In the genomic region with DNA sequence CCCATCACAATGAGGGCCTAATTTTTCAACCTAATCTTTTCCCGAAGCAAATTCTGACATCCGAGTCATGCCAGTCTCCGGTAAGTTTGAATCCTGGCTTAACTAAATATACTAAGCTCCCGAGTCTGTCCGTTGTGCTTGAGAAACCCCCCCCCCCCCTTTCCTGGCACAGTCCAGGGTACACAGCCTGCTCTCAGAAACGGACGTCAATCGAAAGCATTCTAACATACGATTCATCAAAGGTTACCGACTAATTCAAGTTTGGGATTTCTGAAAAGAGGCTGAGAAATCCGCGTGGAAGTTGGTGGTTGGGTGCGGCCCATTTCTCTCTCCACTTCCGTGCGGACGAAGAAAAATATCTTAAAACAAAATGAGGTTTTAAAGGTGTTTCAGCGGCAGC, we compare ENCODE assay signal across 6 cellular contexts. TPM values are rescaled to one million over a fixed set of nuclear protein-coding genes. Genes with fewer than 3 reads are reported as not detected.
A peak's percentile ranks its signal among the peaks of the same experiment; 100 is the strongest.
DNase-seq lines count a peak whose midpoint lies in the region; TF ChIP-seq lines count a peak whose summit lies in the region.

No MANE protein-coding gene starts in this region.

- H3K4me3 ChIP-seq in HUES64 (ENCODE audit: low read length) (peak overlapping the region; percentile 95), parathyroid adenoma (ENCODE audit: low read depth, low read length) (peak overlapping the region; percentile 88)

- TF ChIP-seq CTCF in chondrocyte (IDR thresholded peaks at IDR 0.05) (no peak), parathyroid adenoma (IDR thresholded peaks at IDR 0.05) (no peak)

- peaks cover 1% of the 10 kb centered on the region for H3K36me3 Mint-ChIP-seq in chondrocyte (ENCODE audit: low read depth)

- peak overlapping the region; percentile 88 for H3K27ac Mint-ChIP-seq in chondrocyte (ENCODE audit: unreplicated experiment)

- peaks cover 20% of the 10 kb centered on the region for H3K79me2 ChIP-seq in parathyroid adenoma

- peak overlapping the region; percentile 90 for H3K4me3 Mint-ChIP-seq in chondrocyte (ENCODE audit: unreplicated experiment)

- DNase-seq in chondrocyte (ENCODE audit: low spot score) (no peak), amniotic stem cell (lab: John Stamatoyannopoulos, UW) (no peak), cerebellar nuclear complex (lab: John Stamatoyannopoulos, UW) (no peak), HK-2 (ENCODE audit: unreplicated experiment) (no peak)

- peaks cover 4% of the 10 kb centered on the region; the same call in 1 of the 2 replicates for H3K4me1 ChIP-seq in HUES64 (ENCODE audit: insufficient read depth, low read length)
- H3K4me1 ChIP-seq in parathyroid adenoma, result no peaks in the 10 kb centered on the region

- peaks cover 10% of the 10 kb centered on the region for H3K27me3 Mint-ChIP-seq in chondrocyte (ENCODE audit: low read depth)

- WGBS in HUES64, result 2% methylated on average over 13 of the region's 17 CpGs

- H3K4me1 Mint-ChIP-seq in chondrocyte (ENCODE audit: low read depth), result peaks cover 30% of the 10 kb centered on the region

- H3K36me3 ChIP-seq in HUES64 (ENCODE audit: insufficient read depth, low read length) (0 out of 2 replicates have a peak, but pooled peaks cover 4% of the 10 kb centered on the region), parathyroid adenoma (ENCODE audit: control insufficient read depth, insufficient read depth, low read length) (no peaks in the 10 kb centered on the region)

- H3K9me3 ChIP-seq in HUES64 (ENCODE audit: insufficient read depth, low read depth, low read length), result no peaks in the 10 kb centered on the region
- no peaks in the 10 kb centered on the region for H3K9me3 ChIP-seq in parathyroid adenoma (ENCODE audit: control insufficient read depth, low read length)

- H3K9ac ChIP-seq in HUES64 (ENCODE audit: low read depth, low read length) (peak overlapping the region; percentile 93), parathyroid adenoma (no peak overlapping the region)

- H3K27me3 ChIP-seq in HUES64 (ENCODE audit: insufficient read depth, low read length), result no peaks in the 10 kb centered on the region
- H3K27me3 ChIP-seq in parathyroid adenoma (ENCODE audit: control insufficient read depth, insufficient read depth, low read length), result no peaks in the 10 kb centered on the region

- H2AFZ ChIP-seq in parathyroid adenoma, result peak overlapping the region; percentile 94

- H3K27ac ChIP-seq in HUES64 (ENCODE audit: low read depth, low read length) (peak overlapping the region; percentile 68), parathyroid adenoma (peak overlapping the region; percentile 24)

- H3K4me2 ChIP-seq in parathyroid adenoma (ENCODE audit: low read length), result peak overlapping the region; percentile 77

- peaks cover 4% of the 10 kb centered on the region for H3K9me3 Mint-ChIP-seq in chondrocyte (ENCODE audit: low read depth)

RNA-seq across cellular contexts. Expression of gene SDAD1, which starts 0.6 kb away (rescaled TPM):
- 45.0 TPM for polyA plus RNA-seq in HUES64 (2013, experiment 1 of 2)
- 40.4 TPM for polyA plus RNA-seq in HUES64 (2013, experiment 2 of 2)
- total RNA-seq in chondrocyte, result 37.2 to 39.5 TPM (median 38.9 TPM) in 3 replicates

RNA-seq across cellular contexts. Expression of gene CXCL9, which starts 17.2 kb away (rescaled TPM):
- polyA plus RNA-seq in HUES64 (2013, experiment 1 of 2), result not detected
- not detected for polyA plus RNA-seq in HUES64 (2013, experiment 2 of 2)
- not detected in 3 replicates for total RNA-seq in chondrocyte

RNA-seq across cellular contexts. Expression of gene CXCL10, which starts 33.2 kb away (rescaled TPM):
- not detected for polyA plus RNA-seq in HUES64 (2013, experiment 1 of 2)
- not detected for polyA plus RNA-seq in HUES64 (2013, experiment 2 of 2)
- total RNA-seq in chondrocyte, result not detected in 3 replicates

RNA-seq across cellular contexts. Expression of gene CXCL11, which starts 45.7 kb away (rescaled TPM):
- 0.15 TPM for polyA plus RNA-seq in HUES64 (2013, experiment 1 of 2)
- polyA plus RNA-seq in HUES64 (2013, experiment 2 of 2), result not detected
- total RNA-seq in chondrocyte, result not detected in 3 replicates

RNA-seq across cellular contexts. Expression of gene NAAA, which starts 49.3 kb away (rescaled TPM):
- 3.5 TPM for polyA plus RNA-seq in HUES64 (2013, experiment 1 of 2)
- polyA plus RNA-seq in HUES64 (2013, experiment 2 of 2), result 3.6 TPM
- 18.3 to 19.2 TPM (median 18.6 TPM) in 3 replicates for total RNA-seq in chondrocyte
